8 cellular contexts compared by ENCODE assay signal in genomic region chr17:76533640-76534359, GRCh38. TPM values are rescaled to one million over a fixed set of nuclear protein-coding genes. Genes with fewer than 3 reads are reported as not detected.
"Had no signal": no experiment of that assay in that cellular context is flagged by ENCODE, and none has a peak within 500 bp of the region (broad histone marks: within the 10 kb centered on the region; RNA-seq: fewer than 3 reads in every experiment).

No MANE protein-coding gene starts in this region.

RNA-seq across cellular contexts. Expression of gene CYGB, which starts 3.7 kb away (rescaled TPM):
- total RNA-seq: activated T-cell treated with anti-CD3 and anti-CD28 coated beads, Interleukin-2, amount 50 U/mL, for 4 hours; activated T-helper 17 cell treated with anti-CD3 and anti-CD28 coated beads, Interleukin-2, amount 50 U/mL, for 72 hours; T-helper 17 cell had no signal

RNA-seq across cellular contexts. Expression of gene PRCD, which starts 6.0 kb away (rescaled TPM):
- total RNA-seq: activated CD8-positive, alpha-beta T cell treated with anti-CD3 and anti-CD28 coated beads for 36 hours; activated T-cell treated with anti-CD3 and anti-CD28 coated beads, Interleukin-2, amount 50 U/mL, for 4 hours; activated T-helper 17 cell treated with anti-CD3 and anti-CD28 coated beads, Interleukin-2, amount 50 U/mL, for 72 hours; bronchial epithelial cell; endothelial cell of umbilical vein had no signal
- polyA plus RNA-seq: endothelial cell of umbilical vein had no signal

RNA-seq across cellular contexts. Expression of gene ST6GALNAC2, which starts 51.9 kb away (rescaled TPM):
- total RNA-seq: activated B cell treated with CpG ODN at 0.5 μM for 24 hours; activated CD8-positive, alpha-beta T cell treated with anti-CD3 and anti-CD28 coated beads for 36 hours; activated T-cell treated with anti-CD3 and anti-CD28 coated beads, Interleukin-2, amount 50 U/mL, for 4 hours; frontal cortex had no signal
